In the genomic region with DNA sequence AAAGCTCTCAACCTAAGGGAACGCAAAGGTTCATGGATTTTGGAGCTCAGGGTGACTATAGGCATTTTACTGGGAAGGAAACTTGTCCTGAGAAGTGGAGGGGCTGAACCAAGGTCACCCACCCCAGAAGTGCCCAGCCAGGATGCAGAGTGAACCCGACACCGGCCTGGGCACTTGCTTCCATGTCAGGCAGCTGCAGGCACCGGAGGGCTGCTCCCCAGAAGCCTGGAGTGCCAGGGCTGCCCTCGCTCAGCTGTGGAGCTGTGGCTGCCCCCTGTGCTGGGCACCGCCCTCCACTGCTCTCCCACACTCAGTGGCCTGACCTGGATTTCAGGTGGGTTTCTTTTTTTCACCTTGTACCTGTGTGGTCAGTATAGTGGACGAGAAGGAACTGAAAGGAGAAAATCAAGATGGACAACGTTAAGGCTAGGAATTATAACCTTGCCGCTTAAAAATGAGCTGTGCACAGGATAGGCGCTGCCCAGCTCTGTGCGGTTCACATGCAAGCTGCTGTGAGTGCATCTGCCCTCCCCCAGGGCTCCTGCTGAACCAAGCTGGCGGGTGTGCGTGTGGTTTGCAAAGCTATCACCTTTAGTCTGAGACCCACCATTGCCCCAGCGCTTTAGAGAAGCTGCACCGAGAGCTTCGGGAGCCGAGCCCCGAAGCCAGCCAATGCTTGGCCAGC, we compare ENCODE assay signal across 1 cellular context.
TF ChIP-seq lines count a peak whose summit lies in the region.

No MANE protein-coding gene starts in this region.

TF ChIP-seq in endothelial cell of umbilical vein, 7 proteins besides CTCF, POLR2A, EP300 and RAD21:
- TF ChIP-seq POLR2AphosphoS5 (IDR thresholded peaks at IDR 0.05; ENCODE audit: insufficient read depth, low read depth, low read length), result no peak
- TF ChIP-seq GATA2 (IDR thresholded peaks at IDR 0.05; ENCODE audit: insufficient read depth, insufficient read length, low read depth, low read length), result no peak
- no peak for TF ChIP-seq JUN (IDR thresholded peaks at IDR 0.05; ENCODE audit: borderline replicate concordance, insufficient read depth, insufficient read length, low read depth)
- no peak for TF ChIP-seq MYC (IDR thresholded peaks at IDR 0.05; ENCODE audit: low read depth, low read length)
- TF ChIP-seq EZH2 (IDR thresholded peaks at IDR 0.05; ENCODE audit: borderline replicate concordance, low read depth, low read length, severe bottlenecking), result no peak
- TF ChIP-seq, protein P1, sequence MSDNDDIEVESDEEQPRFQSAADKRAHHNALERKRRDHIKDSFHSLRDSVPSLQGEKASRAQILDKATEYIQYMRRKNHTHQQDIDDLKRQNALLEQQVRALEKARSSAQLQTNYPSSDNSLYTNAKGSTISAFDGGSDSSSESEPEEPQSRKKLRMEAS (IDR thresholded peaks at IDR 0.05; ENCODE audit: insufficient read depth, insufficient read length), result no peak
- TF ChIP-seq FOS (IDR thresholded peaks at IDR 0.05; ENCODE audit: borderline replicate concordance, insufficient read depth, low read length), result no peak
